7 cellular contexts compared by ENCODE assay signal in genomic region chr17:15552932-15553331, GRCh38. TPM values are rescaled to one million over a fixed set of nuclear protein-coding genes. Genes with fewer than 3 reads are reported as not detected.
DNase-seq lines count a peak whose midpoint lies in the region; ATAC-seq, FAIRE-seq and TF ChIP-seq lines count a peak whose summit lies in the region.
"Not testable (repeated sequence)": the region's sequence is repeated elsewhere in the genome, so short reads cannot be mapped to it uniquely, and the experiment has no call there.

No MANE protein-coding gene starts in this region.

- not testable (repeated sequence) for H2BK20ac ChIP-seq in H1 (ENCODE audit: low read length)

- FAIRE-seq in H1 (lab: Jason Lieb, UNC), result peak; percentile 76

- not testable (repeated sequence) for H3K18ac ChIP-seq in H1 (ENCODE audit: extremely low read depth, low read length)

- H3K56ac ChIP-seq in H1 (replicated peaks; ENCODE audit: insufficient read length, low read depth, low read length), result not testable (repeated sequence)

- not testable (repeated sequence) for H3K79me1 ChIP-seq in H1 (ENCODE audit: low read depth, low read length)

- H3K27ac ChIP-seq in DND-41 (ENCODE audit: low read length); H1 (ENCODE audit: low read depth, low read length): not testable (repeated sequence)

- H3K23ac ChIP-seq in H1 (ENCODE audit: insufficient read length), result not testable (repeated sequence)

- H3K9me3 ChIP-seq in DND-41 (ENCODE audit: insufficient read depth, low read length, severe bottlenecking); H1 (ENCODE audit: insufficient read depth in 2 of 2, low read depth in 1 of 2, low read length in 1 of 2): not testable (repeated sequence)

- H3K36me3 ChIP-seq in DND-41 (ENCODE audit: insufficient read depth, low read length); H1 (ENCODE audit: control insufficient read depth in 2 of 4, insufficient read depth in 4 of 4, low read length in 3 of 4): not testable (repeated sequence)

- not testable (repeated sequence) for H3K79me2 ChIP-seq in DND-41 (ENCODE audit: insufficient read depth, low read length); H1 (ENCODE audit: control insufficient read depth in 1 of 2, insufficient read depth in 2 of 2, low read length in 2 of 2)

- not testable (repeated sequence) for H2BK5ac ChIP-seq in H1 (ENCODE audit: low read depth, low read length)

- not testable (repeated sequence) for H3K9me3 Mint-ChIP-seq in activated naive CD8-positive, alpha-beta T cell treated with anti-CD3 and anti-CD28 coated beads, Interleukin-2, amount 10 ng/mL, durations not matched to agents 7 days and 5 days; natural killer cell

- H3K27me3 ChIP-seq in DND-41 (ENCODE audit: insufficient read depth, low read length, poor library complexity); H1 (replicated peaks in 1 of 4; ENCODE audit: control insufficient read depth in 3 of 4, extremely low read depth in 1 of 4, insufficient read depth in 3 of 4, low read length in 3 of 4): not testable (repeated sequence)

- H3K27ac Mint-ChIP-seq in activated naive CD8-positive, alpha-beta T cell treated with anti-CD3 and anti-CD28 coated beads, Interleukin-2, amount 10 ng/mL, durations not matched to agents 7 days and 5 days; natural killer cell: not testable (repeated sequence)

- not testable (repeated sequence) for H2BK120ac ChIP-seq in H1 (replicated peaks; ENCODE audit: low read depth, low read length)

- H3K23me2 ChIP-seq in H1 (ENCODE audit: low read depth, low read length), result not testable (repeated sequence)

- not testable (repeated sequence) for H2BK15ac ChIP-seq in H1 (ENCODE audit: low read length)

- H3K4ac ChIP-seq in H1 (replicated peaks; ENCODE audit: insufficient read length, low read depth, low read length), result not testable (repeated sequence)

- POLR2A ChIA-PET in activated naive CD8-positive, alpha-beta T cell treated with anti-CD3 and anti-CD28 coated beads, Interleukin-2, amount 10 ng/mL, durations not matched to agents 7 days and 5 days (lab: Charles Lee); H1 (lab: Charles Lee; ENCODE audit: partially characterized antibody): not testable (repeated sequence)

- not testable (repeated sequence) for H3K4me1 ChIP-seq in DND-41 (ENCODE audit: insufficient read depth, low read length); H1 (replicated peaks in 1 of 4; ENCODE audit: control insufficient read depth in 3 of 4, insufficient read depth in 4 of 4, low read length in 3 of 4)

- H3K4me1 Mint-ChIP-seq in activated naive CD8-positive, alpha-beta T cell treated with anti-CD3 and anti-CD28 coated beads, Interleukin-2, amount 10 ng/mL, durations not matched to agents 7 days and 5 days, result not testable (repeated sequence)
- H3K4me1 Mint-ChIP-seq in natural killer cell, result peaks cover 11 to 23% of the 10 kb centered on the region in 2 donors

- intact Hi-C loops in left colon (cut with DNase I, micrococcal nuclease); natural killer cell (cut with micrococcal nuclease): not testable (repeated sequence)

- not testable (repeated sequence) for H3K14ac ChIP-seq in H1 (ENCODE audit: insufficient read length)

- not testable (repeated sequence) for TF ChIP-seq POLR2A in H1 (IDR thresholded peaks at IDR 0.05; ENCODE audit: control extremely low read depth in 1 of 2, low read depth in 2 of 2, low read length in 2 of 2)

- not testable (repeated sequence) for H4K8ac ChIP-seq in H1 (ENCODE audit: extremely low read depth, insufficient read depth, low read length)

- not testable (repeated sequence) for H3K27me3 Mint-ChIP-seq in activated naive CD8-positive, alpha-beta T cell treated with anti-CD3 and anti-CD28 coated beads, Interleukin-2, amount 10 ng/mL, durations not matched to agents 7 days and 5 days; natural killer cell (ENCODE audit: low read depth in 2 of 2)

- H4K91ac ChIP-seq in H1 (replicated peaks; ENCODE audit: insufficient read length, low read length), result not testable (repeated sequence)

- TF ChIP-seq EP300 in H1 (IDR thresholded peaks at IDR 0.05; ENCODE audit: borderline replicate concordance in 1 of 2, low read depth in 2 of 2, low read length in 2 of 2), result not testable (repeated sequence)

- not testable (repeated sequence) for TF ChIP-seq CTCF in DND-41 (IDR thresholded peaks at IDR 0.05; ENCODE audit: borderline replicate concordance, extremely low read depth, low read length, poor library complexity, severe bottlenecking); H1 (IDR thresholded peaks at IDR 0.05; ENCODE audit: control extremely low read depth in 1 of 3, insufficient read depth in 1 of 3, low read depth in 1 of 3, low read length in 3 of 3); natural killer cell (IDR thresholded peaks at IDR 0.05)

- H4K20me1 ChIP-seq in DND-41 (ENCODE audit: insufficient read depth, low read length); H1 (replicated peaks in 1 of 2; ENCODE audit: control insufficient read depth in 1 of 2, insufficient read depth in 2 of 2, low read length in 2 of 2): not testable (repeated sequence)

- not testable (repeated sequence) for H3K9ac ChIP-seq in DND-41 (ENCODE audit: low read depth, low read length); H1 (replicated peaks in 1 of 4; ENCODE audit: extremely low read depth in 1 of 4, low read depth in 3 of 4, low read length in 3 of 4)

- ATAC-seq in DND-41 (ENCODE audit: insufficient read depth, low read depth) (peak; percentile 27; the same call in 1 of the 3 replicates), HG02973 (IDR thresholded peaks at IDR 0.05; ENCODE audit: unreplicated experiment) (peak; percentile 50), SK-N-SH treated with all-trans-retinoic acid at 6 μM for 48 hours (0 out of 3 replicates have a peak, but pooled peaks have one; percentile 28), left colon (peak; percentile 40), natural killer cell (peak in 2 of 3 donors; percentile 52 to 61)
- peak; percentile 70 for ATAC-seq in activated naive CD8-positive, alpha-beta T cell treated with anti-CD3 and anti-CD28 coated beads, Interleukin-2, amount 10 ng/mL, durations not matched to agents 7 days and 5 days (ENCODE audit: low read depth)

- CTCF ChIA-PET in H1 (lab: Charles Lee; ENCODE audit: partially characterized antibody), result not testable (repeated sequence)

- TF ChIP-seq RAD21 in H1 (IDR thresholded peaks at IDR 0.05 in 1 of 2, conservative IDR thresholded peaks at IDR 0.05 in 1 of 2; ENCODE audit: low read depth in 2 of 2, low read length in 2 of 2), result not testable (repeated sequence)

- 100% methylated on average over 1 of the region's 1 CpG; no CpG with 5 or more reads in 1 of the 2 experiments for WGBS in H1 (ENCODE audit: extremely low coverage in 1 of 2, insufficient coverage in 1 of 2, insufficient read length in 1 of 2, insufficient replicate concordance in 2 of 2, low coverage in 1 of 2, low lambda C conversion rate in 2 of 2, missing lambda C conversion rate in 1 of 2), 2 experiments

- not testable (repeated sequence) for H3K4me3 ChIP-seq in DND-41 (ENCODE audit: low read depth in 1 of 2, low read length in 2 of 2); H1 (ENCODE audit: extremely low read depth in 1 of 4, insufficient read depth in 2 of 4, low read depth in 3 of 4, low read length in 4 of 4)

- H2AK5ac ChIP-seq in H1 (ENCODE audit: low read depth, low read length), result not testable (repeated sequence)

- peaks cover 12% of the 10 kb centered on the region for H3K36me3 Mint-ChIP-seq in activated naive CD8-positive, alpha-beta T cell treated with anti-CD3 and anti-CD28 coated beads, Interleukin-2, amount 10 ng/mL, durations not matched to agents 7 days and 5 days
- H3K36me3 Mint-ChIP-seq in natural killer cell, result not testable (repeated sequence)

- DNase-seq in DND-41; activated naive CD8-positive, alpha-beta T cell treated with anti-CD3 and anti-CD28 coated beads, Interleukin-2, amount 10 ng/mL, durations not matched to agents 7 days and 5 days; H1 (ENCODE audit: low read depth in 1 of 2, low spot score in 2 of 2); left colon; natural killer cell: not testable (repeated sequence)

- not testable (repeated sequence) for H2BK12ac ChIP-seq in H1 (ENCODE audit: low read depth, low read length)

- not testable (repeated sequence) for H2AFZ ChIP-seq in DND-41 (ENCODE audit: low read depth, low read length); H1 (ENCODE audit: low read length)

- H4K5ac ChIP-seq in H1 (ENCODE audit: insufficient read length, low read depth, low read length), result not testable (repeated sequence)

- H3K4me3 Mint-ChIP-seq in activated naive CD8-positive, alpha-beta T cell treated with anti-CD3 and anti-CD28 coated beads, Interleukin-2, amount 10 ng/mL, durations not matched to agents 7 days and 5 days; natural killer cell: not testable (repeated sequence)

- H3K4me2 ChIP-seq in DND-41 (ENCODE audit: insufficient read depth, low read length); H1 (ENCODE audit: insufficient read depth in 1 of 2, low read depth in 2 of 2, low read length in 2 of 2): not testable (repeated sequence)

RNA-seq across cellular contexts. Expression of gene TVP23C, which starts 10.4 kb away (rescaled TPM):
- 10 to 100 TPM; 21.0 to 24.3 TPM for total RNA-seq in activated naive CD8-positive, alpha-beta T cell treated with anti-CD3 and anti-CD28 coated beads, Interleukin-2, amount 10 ng/mL, durations not matched to agents 7 days and 5 days
- 9.6 and 10.0 TPM in 2 replicates for total RNA-seq in H1 (2021; fragmentation: NEBNext Ultra II Directional; extraction: Animal tissue kit (Norgen Biotek cat#: 25700))
- 2.9 and 3.4 TPM in 2 replicates for polyA plus RNA-seq in H1 (2011; rRNA removed)
- 4.0 TPM for polyA plus RNA-seq in H1 (2011; cell fraction: cytosol; rRNA removed)
- polyA plus RNA-seq in H1 (2011; cell fraction: nucleus; rRNA removed), result 6.5 TPM
- polyA plus RNA-seq in H1 (2012, experiment 1 of 2), result 3.4 to 4.5 TPM (median 4.0 TPM) in 4 replicates
- 2.1 TPM for polyA plus RNA-seq in H1 (2012, experiment 2 of 2)
- polyA plus RNA-seq in H1 (2013, experiment 1 of 2), result 3.4 TPM
- 2.9 TPM for polyA plus RNA-seq in H1 (2013, experiment 2 of 2)
- 7.0 and 17.3 TPM in 2 replicates for polyA minus RNA-seq in H1 (2011; rRNA and poly(A)+ RNA removed)
- 11.4 TPM for polyA minus RNA-seq in H1 (2011; cell fraction: cytosol; rRNA and poly(A)+ RNA removed)
- 42.2 TPM for polyA minus RNA-seq in H1 (2011; cell fraction: nucleus; rRNA and poly(A)+ RNA removed)
- total RNA-seq in left colon, result 10 to 100 TPM; 18.0 to 20.7 TPM
- total RNA-seq in natural killer cell, result 10 to 100 TPM; 28.2 to 45.4 (median 40.4) TPM
